In the genomic region with DNA sequence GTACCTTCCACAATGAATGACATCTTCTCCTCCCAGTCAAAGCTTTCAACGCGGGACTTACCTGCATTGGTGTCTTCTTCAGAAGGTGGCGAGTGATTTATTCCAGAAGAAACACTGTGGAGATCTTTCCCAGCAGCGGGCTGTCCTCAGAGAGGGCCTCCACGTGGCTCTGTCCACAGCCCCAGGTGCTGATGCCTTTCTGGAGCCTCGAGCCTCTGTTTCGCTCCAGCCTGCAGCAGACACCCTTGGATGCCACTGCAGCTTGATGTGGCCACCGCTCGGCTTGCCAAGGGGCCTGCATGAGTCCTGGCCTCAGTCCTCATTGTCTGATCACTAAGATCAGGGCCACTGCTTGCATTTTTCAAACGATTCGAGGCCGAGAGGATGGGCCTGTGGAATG, we compare ENCODE assay signal across 25 cellular contexts. TPM values are rescaled to one million over a fixed set of nuclear protein-coding genes. Genes with fewer than 3 reads are reported as not detected.
A peak's percentile ranks its signal among the peaks of the same experiment; 100 is the strongest.
DNase-seq lines count a peak whose midpoint lies in the region; ATAC-seq and TF ChIP-seq lines count a peak whose summit lies in the region.
"Had no signal": no experiment of that assay in that cellular context is flagged by ENCODE, and none has a peak within 500 bp of the region (broad histone marks: within the 10 kb centered on the region; RNA-seq: fewer than 3 reads in every experiment).

No MANE protein-coding gene starts in this region.

- 28% methylated on average over 2 of the region's 12 CpGs; no CpG with 5 or more reads in 1 of the 2 experiments for WGBS in IMR-90 (ENCODE audit: extremely low coverage in 2 of 2, insufficient read length in 1 of 2), 2 experiments

- no peak overlapping the region for H3K27ac ChIP-seq in IMR-90 (ENCODE audit: insufficient read depth, low read length)
- H3K27ac ChIP-seq: coronary artery, Peyer's patch, sigmoid colon, uterus had no signal

- H2BK20ac ChIP-seq in IMR-90 (ENCODE audit: low read depth, low read length), result no peak overlapping the region

- H3K56ac ChIP-seq in IMR-90 (ENCODE audit: extremely low read depth, insufficient read depth, low read length), result no peak overlapping the region

- in situ Hi-C loops in IMR-90 (cut with MboI; ENCODE audit: low sequenced_read_pairs) (loop anchor here (25.0 kb wide), 1 partner anchor 391 kb away; the partner anchor contains the start of gene ZNF236), astrocyte of the spinal cord (cut with HindIII; ENCODE audit: low sequenced_read_pairs) (no loop called here)

- no peak overlapping the region for H2BK15ac ChIP-seq in IMR-90 (ENCODE audit: low read depth, low read length)

- H4K91ac ChIP-seq in IMR-90 (ENCODE audit: insufficient read depth, low read depth, low read length), result no peak overlapping the region

- intact Hi-C loops in IMR-90 (cut with micrococcal nuclease), result no loop called here

- H2BK5ac ChIP-seq in IMR-90 (ENCODE audit: low read depth, low read length, poor library complexity, severe bottlenecking), result no peak overlapping the region

- H3K23ac ChIP-seq in IMR-90 (ENCODE audit: low read depth, low read length), result no peak overlapping the region

- no peak overlapping the region for H2BK120ac ChIP-seq in IMR-90 (ENCODE audit: low read depth, low read length)

- POLR2A ChIA-PET in IMR-90 (lab: Charles Lee; ENCODE audit: unreplicated experiment), result no interaction called here

- H3K4me3 ChIP-seq in IMR-90 (ENCODE audit: insufficient read depth, low read depth, low read length), result no peak overlapping the region
- H3K4me3 ChIP-seq in astrocyte of the spinal cord (ENCODE audit: low read depth, low read length), result no peak overlapping the region
- H3K4me3 ChIP-seq: coronary artery, Peyer's patch, sigmoid colon, uterus had no signal

- H2AK9ac ChIP-seq in IMR-90 (replicated peaks; ENCODE audit: low read depth, low read length, poor library complexity), result no peak overlapping the region

- no peak overlapping the region for H3K18ac ChIP-seq in IMR-90 (ENCODE audit: low read depth, low read length)

- TF ChIP-seq RAD21 in IMR-90 (IDR thresholded peaks at IDR 0.05; ENCODE audit: low read length), result no peak

- no peaks in the 10 kb centered on the region for H3K9me3 ChIP-seq in IMR-90 (ENCODE audit: control insufficient read depth, insufficient read depth, low read length)
- H3K9me3 ChIP-seq: Peyer's patch, sigmoid colon, uterus had no signal

- TF ChIP-seq CTCF in IMR-90 (conservative IDR thresholded peaks at IDR 0.05; ENCODE audit: low read depth, low read length), result no peak
- no peak for TF ChIP-seq CTCF in astrocyte of the spinal cord (IDR thresholded peaks at IDR 0.05; ENCODE audit: low read depth, low read length)

- H3K14ac ChIP-seq in IMR-90 (replicated peaks; ENCODE audit: low read depth, low read length), result no peak overlapping the region

- ATAC-seq in IMR-90 (ENCODE audit: low read depth) (peak; percentile 65), HG02970 (IDR thresholded peaks at IDR 0.05; ENCODE audit: low FRiP score, unreplicated experiment) (no peak)
- ATAC-seq: activated naive CD8-positive, alpha-beta T cell treated with anti-CD3 and anti-CD28 coated beads, Interleukin-2, amount 50 U/mL, for 24 hours; left lobe of liver had no signal

- DNase-seq in AG20443 (ENCODE audit: low spot score) (peak; percentile 40), IMR-90 (peak; percentile 22), astrocyte of the spinal cord (ENCODE audit: low read depth, low spot score) (peak; percentile 15), islet precursor cell (peak; percentile 67), NCI-H2029 (lab: John Stamatoyannopoulos, UW) (no peak), HK-2 (ENCODE audit: unreplicated experiment) (no peak), NCI-H1436 (lab: John Stamatoyannopoulos, UW) (no peak)
- DNase-seq: activated B cell treated with CpG ODN at 0.5 μM for 24 hours; activated CD4-positive, alpha-beta memory T cell treated with anti-CD3 and anti-CD28 coated beads for 36 hours; activated gamma-delta T cell; activated naive CD8-positive, alpha-beta T cell treated with anti-CD3 and anti-CD28 coated beads, Interleukin-2, amount 50 U/mL, for 24 hours; activated T-cell treated with anti-CD3 and anti-CD28 coated beads for 4 hours; DMS 273 treated with DMSO at 0.1 percent for 48 hours; H7; KG1; NCI-H1694; NCI-H345; Peyer's patch; sigmoid colon; uterus had no signal

- H3K4me1 ChIP-seq in IMR-90 (ENCODE audit: control insufficient read depth, insufficient read depth, low read length), result peaks cover 7% of the 10 kb centered on the region

- H3K79me1 ChIP-seq in IMR-90 (ENCODE audit: low read depth in 1 of 2, low read length in 2 of 2), result no peaks in the 10 kb centered on the region

- no peak overlapping the region for H3K4ac ChIP-seq in IMR-90 (ENCODE audit: low read depth, low read length)

- no peak overlapping the region for H3K9ac ChIP-seq in IMR-90 (ENCODE audit: low read depth, low read length)

- no peak for TF ChIP-seq POLR2A in IMR-90 (IDR thresholded peaks at IDR 0.05; ENCODE audit: low read depth, low read length)

- no peak overlapping the region for H2AK5ac ChIP-seq in IMR-90 (ENCODE audit: low read depth, low read length)

- no peak overlapping the region for H4K8ac ChIP-seq in IMR-90 (ENCODE audit: low read depth in 2 of 2, low read length in 2 of 2)

- no peak overlapping the region for H4K5ac ChIP-seq in IMR-90 (ENCODE audit: low read depth, low read length)

- CTCF ChIA-PET in IMR-90 (lab: Yijun Ruan, JAX), result no interaction called here

- dilution Hi-C loops in IMR-90 (cut with HindIII; ENCODE audit: low sequenced_read_pairs, unreplicated experiment), result no loop called here

- BruUV-seq in IMR-90 (replicated peaks; lab: Mats Ljungman, UMichigan), result no TSS peak

- no peaks in the 10 kb centered on the region for H4K20me1 ChIP-seq in IMR-90 (ENCODE audit: insufficient read depth, low read length)

- 0 out of 2 replicates have a peak, but pooled peaks cover 6% of the 10 kb centered on the region for H3K9me1 ChIP-seq in IMR-90 (ENCODE audit: insufficient read depth, low read length)

- no peaks in the 10 kb centered on the region for H3K36me3 ChIP-seq in IMR-90 (ENCODE audit: control insufficient read depth, insufficient read depth, low read length)
- H3K36me3 ChIP-seq: Peyer's patch, sigmoid colon, uterus had no signal

- H3K4me2 ChIP-seq in IMR-90 (ENCODE audit: low read depth, low read length), result no peak overlapping the region

- no peak overlapping the region for H2AFZ ChIP-seq in IMR-90 (replicated peaks; ENCODE audit: low read length, poor library complexity)

- H3K27me3 ChIP-seq in IMR-90 (ENCODE audit: control insufficient read depth, insufficient read depth, low read length), result no peaks in the 10 kb centered on the region; the same call in 1 of the 2 replicates
- H3K27me3 ChIP-seq: Peyer's patch, sigmoid colon, uterus had no signal

TF ChIP-seq in IMR-90, 13 proteins besides CTCF, POLR2A, EP300 and RAD21:
- TF ChIP-seq MXI1 (IDR thresholded peaks at IDR 0.05; ENCODE audit: borderline replicate concordance, low read depth, low read length) (peak; percentile 65; the same call in 1 of the 2 replicates), CHD1 (IDR thresholded peaks at IDR 0.05; ENCODE audit: low read depth, low read length) (no peak)
- TF ChIP-seq, protein P1, sequence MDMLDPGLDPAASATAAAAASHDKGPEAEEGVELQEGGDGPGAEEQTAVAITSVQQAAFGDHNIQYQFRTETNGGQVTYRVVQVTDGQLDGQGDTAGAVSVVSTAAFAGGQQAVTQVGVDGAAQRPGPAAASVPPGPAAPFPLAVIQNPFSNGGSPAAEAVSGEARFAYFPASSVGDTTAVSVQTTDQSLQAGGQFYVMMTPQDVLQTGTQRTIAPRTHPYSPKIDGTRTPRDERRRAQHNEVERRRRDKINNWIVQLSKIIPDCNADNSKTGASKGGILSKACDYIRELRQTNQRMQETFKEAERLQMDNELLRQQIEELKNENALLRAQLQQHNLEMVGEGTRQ (IDR thresholded peaks at IDR 0.05; ENCODE audit: low read depth, low read length), result peak; percentile 25; the same call in 1 of the 2 replicates

RNA-seq across cellular contexts. Expression of gene GALR1, which starts 46.6 kb away (rescaled TPM):
- not detected in 2 replicates for total RNA-seq in IMR-90 (2012; rRNA removed)
- not detected in 2 replicates for polyA plus RNA-seq in IMR-90 (2012; rRNA removed)
- not detected in 2 replicates for polyA plus RNA-seq in IMR-90 (2012; cell fraction: cytosol; rRNA removed)
- polyA plus RNA-seq in IMR-90 (2012; cell fraction: nucleus; rRNA removed; ENCODE audit: low replicate concordance), result not detected in 2 replicates
- total RNA-seq: activated B cell treated with CpG ODN at 0.5 μM for 24 hours; activated CD4-positive, alpha-beta memory T cell treated with anti-CD3 and anti-CD28 coated beads for 36 hours; fibroblast of lung; left lobe of liver; SK-MEL-5 had no signal
- polyA plus RNA-seq: fibroblast of lung had no signal

Comparison
In these comparisons a context has a peak if more than half of its experiments do, and no peak if none do; other contexts are left out.
1. DNase-seq: peak in AG20443 (single experiment), IMR-90 (single experiment), astrocyte of the spinal cord (single experiment) and islet precursor cell (single experiment); none in NCI-H2029 (single experiment), HK-2 (single experiment) and NCI-H1436 (single experiment).